In the genomic region with DNA sequence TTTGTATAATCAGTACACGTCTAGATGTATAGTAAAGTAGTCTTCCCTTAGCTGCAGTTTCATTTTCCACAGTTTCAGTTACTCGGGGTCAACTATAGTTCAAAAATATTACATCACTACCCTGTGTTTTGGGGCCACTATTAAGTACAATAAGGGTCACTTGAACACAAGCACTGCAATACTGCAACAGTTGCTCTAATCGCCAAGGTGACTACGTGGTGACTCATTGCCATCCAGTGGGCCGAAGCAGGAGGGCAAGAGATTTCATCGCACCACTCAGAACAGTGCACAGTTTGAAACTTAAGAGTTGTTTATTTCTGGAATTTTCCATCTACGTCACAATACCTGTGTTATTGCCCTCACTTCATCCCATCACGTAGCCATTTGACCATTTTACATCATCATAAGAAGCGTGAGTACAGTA, we compare ENCODE assay signal across 8 cellular contexts. TPM values are rescaled to one million over a fixed set of nuclear protein-coding genes. Genes with fewer than 3 reads are reported as not detected.
DNase-seq lines count a peak whose midpoint lies in the region; ATAC-seq and FAIRE-seq lines count a peak whose summit lies in the region.

A gene (plus strand): TSS at position 379 of the 424 bp plus-strand sequence. CDS start 18,994 bp downstream, outside the sequence.

- no peak within 1 kb of the TSS for H3K27ac Mint-ChIP-seq in activated naive CD8-positive, alpha-beta T cell treated with anti-CD3 and anti-CD28 coated beads for 36 hours

- peaks cover 34% of the 10 kb centered on the region for H3K27me3 Mint-ChIP-seq in activated naive CD8-positive, alpha-beta T cell treated with anti-CD3 and anti-CD28 coated beads for 36 hours

- no peaks in the 10 kb centered on the region for H3K9me3 Mint-ChIP-seq in activated naive CD8-positive, alpha-beta T cell treated with anti-CD3 and anti-CD28 coated beads for 36 hours

- H3K4me1 Mint-ChIP-seq in activated naive CD8-positive, alpha-beta T cell treated with anti-CD3 and anti-CD28 coated beads for 36 hours: peaks cover 9% of the 10 kb centered on the region

- peak; percentile 81 for ATAC-seq in GM21576 (IDR thresholded peaks at IDR 0.05; ENCODE audit: unreplicated experiment)

- peak; percentile 26 for FAIRE-seq in HTR-8/SVneo (lab: Jason Lieb, UNC)

- H3K36me3 Mint-ChIP-seq in activated naive CD8-positive, alpha-beta T cell treated with anti-CD3 and anti-CD28 coated beads for 36 hours: no peaks in the 10 kb centered on the region

- no peak within 1 kb of the TSS for H3K4me3 Mint-ChIP-seq in activated naive CD8-positive, alpha-beta T cell treated with anti-CD3 and anti-CD28 coated beads for 36 hours

- DNase-seq in GM03348 (ENCODE audit: low spot score): peak; percentile 73
- peak; percentile 59 for DNase-seq in HTR-8/SVneo (ENCODE audit: insufficient read length, low spot score)
- peak; percentile 19 for DNase-seq in activated naive CD8-positive, alpha-beta T cell treated with anti-CD3 and anti-CD28 coated beads for 36 hours
- peak; percentile 78 for DNase-seq in islet precursor cell
- DNase-seq in COLO668 (lab: John Stamatoyannopoulos, UW; ENCODE audit: unreplicated experiment): no peak
- no peak for DNase-seq in activated CD4-positive, alpha-beta T cell treated with anti-CD3 and anti-CD28 coated beads, Interleukin-2, amount 50 U/mL, for 1 hour
- no peak for DNase-seq in NCI-H82 (lab: John Stamatoyannopoulos, UW)

RNA-seq across cellular contexts. Expression of the gene that starts here (rescaled TPM):
- not detected for total RNA-seq in activated naive CD8-positive, alpha-beta T cell treated with anti-CD3 and anti-CD28 coated beads for 36 hours

Comparison
In these comparisons a context has a peak if more than half of its experiments do, and no peak if none do; other contexts are left out.
1. Peak in DNase-seq in activated naive CD8-positive, alpha-beta T cell treated with anti-CD3 and anti-CD28 coated beads for 36 hours; RNA of the gene not detected or under 1 TPM.
2. DNase-seq: peak in GM03348 (single experiment), HTR-8/SVneo (single experiment) and islet precursor cell (single experiment); none in COLO668 (single experiment), activated CD4-positive, alpha-beta T cell treated with anti-CD3 and anti-CD28 coated beads, Interleukin-2, amount 50 U/mL, for 1 hour (single experiment) and NCI-H82 (single experiment).